ENCODE assay signal across 8 cellular contexts in the genomic region with DNA sequence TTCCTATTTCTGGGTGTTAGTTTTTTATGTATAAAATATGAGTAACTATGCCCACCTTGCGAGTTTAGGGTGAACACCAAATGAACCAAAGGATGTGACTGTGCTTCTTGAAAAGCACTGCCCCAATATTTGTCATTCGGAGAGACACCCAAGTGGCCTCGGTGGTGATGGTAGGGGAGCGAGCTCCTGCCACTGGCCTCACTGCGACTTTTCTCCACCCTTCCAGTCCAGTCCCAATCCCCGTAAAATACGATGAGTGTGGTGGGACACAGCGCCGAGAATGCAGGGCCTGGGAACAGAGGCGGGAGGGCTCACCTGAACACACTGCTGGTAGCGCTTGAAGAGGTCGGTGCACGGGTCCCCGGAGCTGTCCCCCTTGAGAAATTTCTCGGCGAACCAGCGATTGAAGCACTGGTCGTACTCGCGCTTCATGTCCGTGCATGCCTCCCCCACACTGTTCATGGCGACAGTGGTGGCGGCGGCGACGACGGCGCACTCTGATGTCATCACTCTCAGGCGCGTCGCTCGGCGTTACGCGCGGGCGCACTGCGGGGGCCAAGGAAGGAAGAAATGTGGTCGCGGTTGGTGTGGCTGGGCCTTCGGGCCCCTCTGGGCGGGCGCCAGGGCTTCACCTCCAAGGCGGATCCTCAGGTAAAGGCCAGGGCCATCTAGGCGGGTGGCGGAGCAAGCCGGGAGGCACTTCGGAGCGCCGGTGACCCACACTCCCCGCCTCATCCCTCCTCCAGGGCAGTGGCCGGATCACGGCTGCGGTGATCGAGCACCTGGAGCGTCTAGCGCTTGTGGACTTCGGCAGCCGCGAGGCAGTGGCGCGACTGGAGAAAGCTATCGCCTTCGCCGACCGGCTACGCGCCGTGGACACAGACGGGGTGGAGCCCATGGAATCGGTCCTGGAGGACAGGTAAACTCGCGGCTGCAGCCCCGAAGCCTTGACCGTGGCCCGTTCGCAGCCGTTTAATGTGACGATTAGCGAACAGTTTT.
DNase-seq lines count a peak whose midpoint lies in the region; ATAC-seq and TF ChIP-seq lines count a peak whose summit lies in the region.

Gene GATC (plus strand): TSS at position 534 of the 999 bp plus-strand sequence. CDS start 37 bp downstream, at position 571.
Gene TRIAP1 (minus strand): TSS at position 474 of the 999 bp plus-strand sequence. CDS start 12 bp downstream, at position 462.

- peak within 1 kb of the TSS; percentile 100 for H3K4me3 ChIP-seq in AG10803 (ENCODE audit: low read length)

- TF ChIP-seq CTCF in AG10803 (conservative IDR thresholded peaks at IDR 0.05; ENCODE audit: low read length) = no peak

- DNase-seq in AG10803 (ENCODE audit: low read depth) = peak; percentile 62
- peak; percentile 82 for DNase-seq in NCI-H345 (lab: John Stamatoyannopoulos, UW)
- DNase-seq in activated CD4-positive, alpha-beta T cell treated with anti-CD3 and anti-CD28 coated beads for 1 hour = peak; percentile 84
- DNase-seq in cerebellar cortex (ENCODE audit: low spot score) = peak; percentile 84
- peak; percentile 46 for DNase-seq in kidney glomerular epithelial cell (lab: John Stamatoyannopoulos, UW)
- DNase-seq in stimulated activated CD4-positive, alpha-beta T cell treated with anti-CD3 and anti-CD28 coated beads, Interleukin-15, amount 100 ng/mL, for 48 hours (ENCODE audit: low read depth in 2 of 2) = peak; percentile 74 to 84

- peak; percentile 91 for ATAC-seq in GM19023 (IDR thresholded peaks at IDR 0.05; ENCODE audit: unreplicated experiment)
- peak; percentile 91 for ATAC-seq in HG03175 (IDR thresholded peaks at IDR 0.05; ENCODE audit: unreplicated experiment)

Comparison
In these comparisons a context has a peak if more than half of its experiments do, and no peak if none do; other contexts are left out.
1. Peak in every context shown above with its lines: DNase-seq, ATAC-seq and H3K4me3 ChIP-seq.